ENCODE assay signal across 1 cellular context in the genomic region with DNA sequence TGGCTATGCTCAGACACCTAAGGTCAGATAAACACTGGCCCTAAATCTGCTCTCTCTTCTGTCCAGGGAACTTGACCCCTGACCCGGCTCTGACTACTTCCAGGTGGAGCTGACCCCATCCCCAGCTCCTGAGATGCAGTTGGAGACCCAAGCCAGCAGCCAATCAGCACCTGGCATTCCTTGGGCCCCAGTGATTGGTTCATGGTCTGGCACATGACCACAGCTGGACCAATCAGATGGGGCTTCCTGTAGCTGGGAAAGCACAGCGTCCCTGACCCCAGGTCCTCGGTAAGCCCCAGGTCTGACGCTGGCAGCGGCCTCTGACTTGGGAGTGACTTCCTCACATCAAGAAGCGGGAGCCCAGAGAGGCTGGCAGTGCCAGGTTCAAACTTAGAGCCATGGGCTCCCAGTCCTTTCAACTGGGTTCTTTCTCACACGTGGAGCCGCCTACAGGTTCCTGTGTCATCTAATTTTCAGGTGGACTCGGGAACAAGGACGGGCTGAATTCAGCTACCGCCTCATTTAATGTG.
TF ChIP-seq lines count a peak whose summit lies in the region.

No MANE protein-coding gene starts in this region.

TF ChIP-seq in K562, 482 proteins besides CTCF, POLR2A, EP300 and RAD21 (continued from another document):
- TF ChIP-seq, protein P1, sequence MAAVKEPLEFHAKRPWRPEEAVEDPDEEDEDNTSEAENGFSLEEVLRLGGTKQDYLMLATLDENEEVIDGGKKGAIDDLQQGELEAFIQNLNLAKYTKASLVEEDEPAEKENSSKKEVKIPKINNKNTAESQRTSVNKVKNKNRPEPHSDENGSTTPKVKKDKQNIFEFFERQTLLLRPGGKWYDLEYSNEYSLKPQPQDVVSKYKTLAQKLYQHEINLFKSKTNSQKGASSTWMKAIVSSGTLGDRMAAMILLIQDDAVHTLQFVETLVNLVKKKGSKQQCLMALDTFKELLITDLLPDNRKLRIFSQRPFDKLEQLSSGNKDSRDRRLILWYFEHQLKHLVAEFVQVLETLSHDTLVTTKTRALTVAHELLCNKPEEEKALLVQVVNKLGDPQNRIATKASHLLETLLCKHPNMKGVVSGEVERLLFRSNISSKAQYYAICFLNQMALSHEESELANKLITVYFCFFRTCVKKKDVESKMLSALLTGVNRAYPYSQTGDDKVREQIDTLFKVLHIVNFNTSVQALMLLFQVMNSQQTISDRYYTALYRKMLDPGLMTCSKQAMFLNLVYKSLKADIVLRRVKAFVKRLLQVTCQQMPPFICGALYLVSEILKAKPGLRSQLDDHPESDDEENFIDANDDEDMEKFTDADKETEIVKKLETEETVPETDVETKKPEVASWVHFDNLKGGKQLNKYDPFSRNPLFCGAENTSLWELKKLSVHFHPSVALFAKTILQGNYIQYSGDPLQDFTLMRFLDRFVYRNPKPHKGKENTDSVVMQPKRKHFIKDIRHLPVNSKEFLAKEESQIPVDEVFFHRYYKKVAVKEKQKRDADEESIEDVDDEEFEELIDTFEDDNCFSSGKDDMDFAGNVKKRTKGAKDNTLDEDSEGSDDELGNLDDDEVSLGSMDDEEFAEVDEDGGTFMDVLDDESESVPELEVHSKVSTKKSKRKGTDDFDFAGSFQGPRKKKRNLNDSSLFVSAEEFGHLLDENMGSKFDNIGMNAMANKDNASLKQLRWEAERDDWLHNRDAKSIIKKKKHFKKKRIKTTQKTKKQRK (IDR thresholded peaks at IDR 0.05; ENCODE audit: borderline replicate concordance, low read depth, low read length), result no peak
- TF ChIP-seq NFYB (IDR thresholded peaks at IDR 0.05; ENCODE audit: extremely low read depth, insufficient read length) (peak; percentile 17), RAD51 (IDR thresholded peaks at IDR 0.05; ENCODE audit: borderline replicate concordance, low read depth) (peak; percentile 46; the same call in 1 of the 2 replicates), FOS (IDR thresholded peaks at IDR 0.05; ENCODE audit: extremely low read depth, insufficient read length) (peak; percentile 4)
